Comparison of ENCODE assay signal across 1 cellular context in the genomic region with DNA sequence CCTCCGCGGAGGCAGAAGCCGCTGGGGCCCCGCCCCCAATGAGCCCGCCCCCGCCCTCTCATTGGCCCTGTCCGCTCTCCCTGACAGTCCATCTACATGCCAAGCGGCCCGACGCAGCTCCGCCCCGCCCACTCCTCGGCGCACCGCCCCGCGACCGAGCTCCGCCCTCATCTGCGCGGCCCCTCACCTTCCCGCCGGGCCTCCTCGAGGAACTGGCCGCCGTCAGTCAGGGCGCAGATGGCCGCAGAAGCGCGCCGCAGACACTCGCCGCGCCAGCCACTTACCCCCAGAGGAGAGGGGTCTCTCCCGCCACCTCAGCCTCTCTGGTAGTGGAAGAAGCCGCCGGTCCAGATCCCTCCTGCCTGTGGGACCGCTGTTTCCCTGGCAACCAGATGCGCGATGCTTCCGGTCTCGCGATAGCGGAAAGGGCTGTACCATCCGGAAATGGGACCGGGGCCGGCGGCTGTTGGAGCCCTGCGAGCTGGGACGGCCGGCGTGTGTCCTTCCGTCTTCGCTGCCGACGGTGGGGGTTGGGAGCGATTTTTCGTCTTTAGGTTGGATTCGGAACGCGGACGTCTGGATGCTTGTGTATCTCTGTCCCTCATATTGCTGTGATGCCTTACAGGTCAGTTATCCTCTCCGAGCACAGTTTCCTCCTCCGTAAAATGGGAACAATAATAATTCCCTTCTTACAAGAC.
TF ChIP-seq lines count a peak whose summit lies in the region.

Gene FSIP1, minus strand, starts transcription at position 401 of the 698 bp plus-strand sequence. CDS start 6,317 bp downstream, outside the sequence.

TF ChIP-seq in GM12878, 131 proteins besides CTCF, POLR2A, EP300 and RAD21 (continued from another document and continues in another):
- TF ChIP-seq FOS (IDR thresholded peaks at IDR 0.05; ENCODE audit: borderline replicate concordance, extremely low read depth, insufficient read length) = no peak
- no peak for TF ChIP-seq RAD51 (IDR thresholded peaks at IDR 0.05)
- no peak; the same call in 1 of the 2 replicates for TF ChIP-seq HDAC2 (IDR thresholded peaks at IDR 0.05)
- TF ChIP-seq JUNB (IDR thresholded peaks at IDR 0.05) = no peak
- no peak for TF ChIP-seq SREBF1 (IDR thresholded peaks at IDR 0.05; ENCODE audit: low read length)
- TF ChIP-seq PML (IDR thresholded peaks at IDR 0.05; ENCODE audit: low read length) = 0 out of 2 replicates have a peak, but pooled peaks have one; percentile 38
- TF ChIP-seq, protein P1, sequence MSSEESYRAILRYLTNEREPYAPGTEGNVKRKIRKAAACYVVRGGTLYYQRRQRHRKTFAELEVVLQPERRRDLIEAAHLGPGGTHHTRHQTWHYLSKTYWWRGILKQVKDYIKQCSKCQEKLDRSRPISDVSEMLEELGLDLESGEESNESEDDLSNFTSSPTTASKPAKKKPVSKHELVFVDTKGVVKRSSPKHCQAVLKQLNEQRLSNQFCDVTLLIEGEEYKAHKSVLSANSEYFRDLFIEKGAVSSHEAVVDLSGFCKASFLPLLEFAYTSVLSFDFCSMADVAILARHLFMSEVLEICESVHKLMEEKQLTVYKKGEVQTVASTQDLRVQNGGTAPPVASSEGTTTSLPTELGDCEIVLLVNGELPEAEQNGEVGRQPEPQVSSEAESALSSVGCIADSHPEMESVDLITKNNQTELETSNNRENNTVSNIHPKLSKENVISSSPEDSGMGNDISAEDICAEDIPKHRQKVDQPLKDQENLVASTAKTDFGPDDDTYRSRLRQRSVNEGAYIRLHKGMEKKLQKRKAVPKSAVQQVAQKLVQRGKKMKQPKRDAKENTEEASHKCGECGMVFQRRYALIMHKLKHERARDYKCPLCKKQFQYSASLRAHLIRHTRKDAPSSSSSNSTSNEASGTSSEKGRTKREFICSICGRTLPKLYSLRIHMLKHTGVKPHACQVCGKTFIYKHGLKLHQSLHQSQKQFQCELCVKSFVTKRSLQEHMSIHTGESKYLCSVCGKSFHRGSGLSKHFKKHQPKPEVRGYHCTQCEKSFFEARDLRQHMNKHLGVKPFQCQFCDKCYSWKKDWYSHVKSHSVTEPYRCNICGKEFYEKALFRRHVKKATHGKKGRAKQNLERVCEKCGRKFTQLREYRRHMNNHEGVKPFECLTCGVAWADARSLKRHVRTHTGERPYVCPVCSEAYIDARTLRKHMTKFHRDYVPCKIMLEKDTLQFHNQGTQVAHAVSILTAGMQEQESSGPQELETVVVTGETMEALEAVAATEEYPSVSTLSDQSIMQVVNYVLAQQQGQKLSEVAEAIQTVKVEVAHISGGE (CRISPR knock-in tag; IDR thresholded peaks at IDR 0.05) = no peak
- TF ChIP-seq SKIL (IDR thresholded peaks at IDR 0.05; ENCODE audit: low read depth, poor library complexity, severe bottlenecking) = no peak
- no peak for TF ChIP-seq TCF7 (IDR thresholded peaks at IDR 0.05; ENCODE audit: borderline replicate concordance)
- no peak for TF ChIP-seq BCL11A (IDR thresholded peaks at IDR 0.05; ENCODE audit: low read depth, low read length)
- 0 out of 2 replicates have a peak, but pooled peaks have one; percentile 80 for TF ChIP-seq ASH2L (IDR thresholded peaks at IDR 0.05; ENCODE audit: borderline replicate concordance, low read depth)
- TF ChIP-seq SRF (IDR thresholded peaks at IDR 0.05; ENCODE audit: low read depth in 2 of 2, low read length in 2 of 2) = 0 out of 4 replicates have a peak, but pooled peaks of 1 of the 2 experiments have one; percentile 38
- TF ChIP-seq, protein P2, sequence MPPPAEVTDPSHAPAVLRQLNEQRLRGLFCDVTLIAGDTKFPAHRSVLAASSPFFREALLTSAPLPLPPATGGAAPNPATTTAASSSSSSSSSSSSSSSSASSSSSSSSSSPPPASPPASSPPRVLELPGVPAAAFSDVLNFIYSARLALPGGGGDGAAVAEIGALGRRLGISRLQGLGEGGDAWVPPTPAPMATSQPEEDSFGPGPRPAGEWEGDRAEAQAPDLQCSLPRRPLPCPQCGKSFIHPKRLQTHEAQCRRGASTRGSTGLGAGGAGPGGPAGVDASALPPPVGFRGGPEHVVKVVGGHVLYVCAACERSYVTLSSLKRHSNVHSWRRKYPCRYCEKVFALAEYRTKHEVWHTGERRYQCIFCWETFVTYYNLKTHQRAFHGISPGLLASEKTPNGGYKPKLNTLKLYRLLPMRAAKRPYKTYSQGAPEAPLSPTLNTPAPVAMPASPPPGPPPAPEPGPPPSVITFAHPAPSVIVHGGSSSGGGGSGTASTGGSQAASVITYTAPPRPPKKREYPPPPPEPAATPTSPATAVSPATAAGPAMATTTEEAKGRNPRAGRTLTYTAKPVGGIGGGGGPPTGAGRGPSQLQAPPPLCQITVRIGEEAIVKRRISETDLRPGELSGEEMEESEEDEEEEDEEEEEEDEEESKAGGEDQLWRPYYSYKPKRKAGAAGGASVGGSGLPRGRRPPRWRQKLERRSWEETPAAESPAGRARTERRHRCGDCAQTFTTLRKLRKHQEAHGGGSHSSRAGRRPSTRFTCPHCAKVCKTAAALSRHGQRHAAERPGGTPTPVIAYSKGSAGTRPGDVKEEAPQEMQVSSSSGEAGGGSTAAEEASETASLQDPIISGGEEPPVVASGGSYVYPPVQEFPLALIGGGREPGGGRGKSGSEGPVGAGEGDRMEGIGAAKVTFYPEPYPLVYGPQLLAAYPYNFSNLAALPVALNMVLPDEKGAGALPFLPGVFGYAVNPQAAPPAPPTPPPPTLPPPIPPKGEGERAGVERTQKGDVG (CRISPR knock-in tag; IDR thresholded peaks at IDR 0.05) = no peak
- TF ChIP-seq, protein P3, sequence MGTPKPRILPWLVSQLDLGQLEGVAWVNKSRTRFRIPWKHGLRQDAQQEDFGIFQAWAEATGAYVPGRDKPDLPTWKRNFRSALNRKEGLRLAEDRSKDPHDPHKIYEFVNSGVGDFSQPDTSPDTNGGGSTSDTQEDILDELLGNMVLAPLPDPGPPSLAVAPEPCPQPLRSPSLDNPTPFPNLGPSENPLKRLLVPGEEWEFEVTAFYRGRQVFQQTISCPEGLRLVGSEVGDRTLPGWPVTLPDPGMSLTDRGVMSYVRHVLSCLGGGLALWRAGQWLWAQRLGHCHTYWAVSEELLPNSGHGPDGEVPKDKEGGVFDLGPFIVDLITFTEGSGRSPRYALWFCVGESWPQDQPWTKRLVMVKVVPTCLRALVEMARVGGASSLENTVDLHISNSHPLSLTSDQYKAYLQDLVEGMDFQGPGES (IDR thresholded peaks at IDR 0.05) = no peak; the same call in 1 of the 2 replicates
- TF ChIP-seq SP1 (IDR thresholded peaks at IDR 0.05; ENCODE audit: low read depth, low read length) = peak; percentile 54
- TF ChIP-seq, protein P4, sequence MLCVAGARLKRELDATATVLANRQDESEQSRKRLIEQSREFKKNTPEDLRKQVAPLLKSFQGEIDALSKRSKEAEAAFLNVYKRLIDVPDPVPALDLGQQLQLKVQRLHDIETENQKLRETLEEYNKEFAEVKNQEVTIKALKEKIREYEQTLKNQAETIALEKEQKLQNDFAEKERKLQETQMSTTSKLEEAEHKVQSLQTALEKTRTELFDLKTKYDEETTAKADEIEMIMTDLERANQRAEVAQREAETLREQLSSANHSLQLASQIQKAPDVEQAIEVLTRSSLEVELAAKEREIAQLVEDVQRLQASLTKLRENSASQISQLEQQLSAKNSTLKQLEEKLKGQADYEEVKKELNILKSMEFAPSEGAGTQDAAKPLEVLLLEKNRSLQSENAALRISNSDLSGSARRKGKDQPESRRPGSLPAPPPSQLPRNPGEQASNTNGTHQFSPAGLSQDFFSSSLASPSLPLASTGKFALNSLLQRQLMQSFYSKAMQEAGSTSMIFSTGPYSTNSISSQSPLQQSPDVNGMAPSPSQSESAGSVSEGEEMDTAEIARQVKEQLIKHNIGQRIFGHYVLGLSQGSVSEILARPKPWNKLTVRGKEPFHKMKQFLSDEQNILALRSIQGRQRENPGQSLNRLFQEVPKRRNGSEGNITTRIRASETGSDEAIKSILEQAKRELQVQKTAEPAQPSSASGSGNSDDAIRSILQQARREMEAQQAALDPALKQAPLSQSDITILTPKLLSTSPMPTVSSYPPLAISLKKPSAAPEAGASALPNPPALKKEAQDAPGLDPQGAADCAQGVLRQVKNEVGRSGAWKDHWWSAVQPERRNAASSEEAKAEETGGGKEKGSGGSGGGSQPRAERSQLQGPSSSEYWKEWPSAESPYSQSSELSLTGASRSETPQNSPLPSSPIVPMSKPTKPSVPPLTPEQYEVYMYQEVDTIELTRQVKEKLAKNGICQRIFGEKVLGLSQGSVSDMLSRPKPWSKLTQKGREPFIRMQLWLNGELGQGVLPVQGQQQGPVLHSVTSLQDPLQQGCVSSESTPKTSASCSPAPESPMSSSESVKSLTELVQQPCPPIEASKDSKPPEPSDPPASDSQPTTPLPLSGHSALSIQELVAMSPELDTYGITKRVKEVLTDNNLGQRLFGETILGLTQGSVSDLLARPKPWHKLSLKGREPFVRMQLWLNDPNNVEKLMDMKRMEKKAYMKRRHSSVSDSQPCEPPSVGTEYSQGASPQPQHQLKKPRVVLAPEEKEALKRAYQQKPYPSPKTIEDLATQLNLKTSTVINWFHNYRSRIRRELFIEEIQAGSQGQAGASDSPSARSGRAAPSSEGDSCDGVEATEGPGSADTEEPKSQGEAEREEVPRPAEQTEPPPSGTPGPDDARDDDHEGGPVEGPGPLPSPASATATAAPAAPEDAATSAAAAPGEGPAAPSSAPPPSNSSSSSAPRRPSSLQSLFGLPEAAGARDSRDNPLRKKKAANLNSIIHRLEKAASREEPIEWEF (IDR thresholded peaks at IDR 0.05; ENCODE audit: insufficient replicate concordance, low read depth, low read length) = no peak
- TF ChIP-seq NRF1 (conservative IDR thresholded peaks at IDR 0.05; ENCODE audit: low read depth, low read length) = 0 out of 2 replicates have a peak, but pooled peaks have one; percentile 23
- peak; percentile 100 for TF ChIP-seq CHD2 (IDR thresholded peaks at IDR 0.05; ENCODE audit: borderline replicate concordance, low read depth, low read length)
- TF ChIP-seq DPF2 (IDR thresholded peaks at IDR 0.05) = peak; percentile 54; the same call in 1 of the 2 replicates
- TF ChIP-seq, protein P5, sequence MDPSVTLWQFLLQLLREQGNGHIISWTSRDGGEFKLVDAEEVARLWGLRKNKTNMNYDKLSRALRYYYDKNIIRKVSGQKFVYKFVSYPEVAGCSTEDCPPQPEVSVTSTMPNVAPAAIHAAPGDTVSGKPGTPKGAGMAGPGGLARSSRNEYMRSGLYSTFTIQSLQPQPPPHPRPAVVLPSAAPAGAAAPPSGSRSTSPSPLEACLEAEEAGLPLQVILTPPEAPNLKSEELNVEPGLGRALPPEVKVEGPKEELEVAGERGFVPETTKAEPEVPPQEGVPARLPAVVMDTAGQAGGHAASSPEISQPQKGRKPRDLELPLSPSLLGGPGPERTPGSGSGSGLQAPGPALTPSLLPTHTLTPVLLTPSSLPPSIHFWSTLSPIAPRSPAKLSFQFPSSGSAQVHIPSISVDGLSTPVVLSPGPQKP (IDR thresholded peaks at IDR 0.05; ENCODE audit: low read depth, low read length) = peak; percentile 85
- no peak for TF ChIP-seq BCL3 (IDR thresholded peaks at IDR 0.05; ENCODE audit: borderline replicate concordance, insufficient read depth, low read depth, low read length, poor library complexity, severe bottlenecking)
- TF ChIP-seq JUND (IDR thresholded peaks at IDR 0.05; ENCODE audit: low read depth, low read length) = peak; percentile 88; the same call in 1 of the 2 replicates
- peak; percentile 78 for TF ChIP-seq NBN (IDR thresholded peaks at IDR 0.05)
- no peak for TF ChIP-seq FOXM1 (IDR thresholded peaks at IDR 0.05; ENCODE audit: low read depth, low read length)
- TF ChIP-seq BRCA1 (IDR thresholded peaks at IDR 0.05; ENCODE audit: low read depth, low read length) = peak; percentile 96
- peak; percentile 91 for TF ChIP-seq POLR2AphosphoS5 (IDR thresholded peaks at IDR 0.05; ENCODE audit: low read length)
- TF ChIP-seq RBBP5 (conservative IDR thresholded peaks at IDR 0.05) = no peak
- TF ChIP-seq CBFB (IDR thresholded peaks at IDR 0.05; ENCODE audit: low read depth) = peak; percentile 98
- TF ChIP-seq MEF2B (IDR thresholded peaks at IDR 0.05; ENCODE audit: partially characterized antibody, poor library complexity, severe bottlenecking) = peak; percentile 66
- no peak for TF ChIP-seq MTA3 (IDR thresholded peaks at IDR 0.05; ENCODE audit: borderline replicate concordance, low read length)
- TF ChIP-seq HCFC1 (IDR thresholded peaks at IDR 0.05; ENCODE audit: low read length) = peak; percentile 56; the same call in 1 of the 2 replicates
- TF ChIP-seq BHLHE40 (IDR thresholded peaks at IDR 0.05; ENCODE audit: borderline replicate concordance in 1 of 2, low read depth in 2 of 2, low read length in 1 of 2) = peak; percentile 72 to 81; a peak in 3 of 4 replicates
- TF ChIP-seq CEBPB (IDR thresholded peaks at IDR 0.05; ENCODE audit: borderline replicate concordance in 1 of 2, low read depth in 2 of 2, low read length in 2 of 2) = no peak
- peak; percentile 59; the same call in 1 of the 2 replicates for TF ChIP-seq YY1 (IDR thresholded peaks at IDR 0.05; ENCODE audit: low read depth, low read length)
- TF ChIP-seq ZSCAN29 (IDR thresholded peaks at IDR 0.05) = no peak
- 0 out of 4 replicates have a peak, but pooled peaks of 1 of the 2 experiments have one; percentile 9 for TF ChIP-seq ETV6 (conservative IDR thresholded peaks at IDR 0.05 in 1 of 2, IDR thresholded peaks at IDR 0.05 in 1 of 2; ENCODE audit: borderline replicate concordance in 1 of 2, low read depth in 1 of 2)
- TF ChIP-seq SUZ12 (IDR thresholded peaks at IDR 0.05; ENCODE audit: unreplicated experiment) = no peak
- no peak for TF ChIP-seq HDAC6 (IDR thresholded peaks at IDR 0.05; ENCODE audit: unreplicated experiment)
- no peak; the same call in 1 of the 2 replicates for TF ChIP-seq SMC3 (IDR thresholded peaks at IDR 0.05; ENCODE audit: borderline replicate concordance, low read length)
- 0 out of 2 replicates have a peak, but pooled peaks have one; percentile 53 for TF ChIP-seq IRF4 (IDR thresholded peaks at IDR 0.05; ENCODE audit: low read depth, low read length)
